ENCODE assay signal across 30 cellular contexts in genomic region chr22:20052309-20053250, GRCh38. TPM values are rescaled to one million over a fixed set of nuclear protein-coding genes. Genes with fewer than 3 reads are reported as not detected.
DNase-seq lines count a peak whose midpoint lies in the region; ATAC-seq, FAIRE-seq and TF ChIP-seq lines count a peak whose summit lies in the region.
"Had no signal": no experiment of that assay in that cellular context is flagged by ENCODE, and none has a peak within 500 bp of the region (broad histone marks: within the 10 kb centered on the region; RNA-seq: fewer than 3 reads in every experiment).

No MANE protein-coding gene starts in this region.

- peaks cover 12% of the 10 kb centered on the region for H3K9me3 Mint-ChIP-seq in activated CD4-positive, alpha-beta T cell treated with anti-CD3 and anti-CD28 coated beads, Interleukin-2, amount 10 ng/mL, durations not matched to agents 7 days and 5 days
- H3K9me3 Mint-ChIP-seq in Caco-2 (ENCODE audit: unreplicated experiment), result no peaks in the 10 kb centered on the region
- H3K9me3 Mint-ChIP-seq: activated B cell treated with CpG ODN at 0.5 μM for 24 hours; activated T-helper 17 cell treated with anti-CD3 and anti-CD28 coated beads, Interleukin-2, amount 50 U/mL, for 72 hours; CD4-positive, alpha-beta T cell; naive thymus-derived CD8-positive, alpha-beta T cell had no signal

- H3K4me3 Mint-ChIP-seq in activated CD4-positive, alpha-beta T cell treated with anti-CD3 and anti-CD28 coated beads, Interleukin-2, amount 10 ng/mL, durations not matched to agents 7 days and 5 days, result no peak overlapping the region
- H3K4me3 Mint-ChIP-seq in Caco-2 (ENCODE audit: unreplicated experiment), result no peak overlapping the region
- H3K4me3 Mint-ChIP-seq: activated B cell treated with CpG ODN at 0.5 μM for 24 hours; activated T-helper 17 cell treated with anti-CD3 and anti-CD28 coated beads, Interleukin-2, amount 50 U/mL, for 72 hours; CD4-positive, alpha-beta T cell; naive thymus-derived CD8-positive, alpha-beta T cell had no signal

- no peak for TF ChIP-seq CTCF in K562 (IDR thresholded peaks at IDR 0.05 in 2 of 3, conservative IDR thresholded peaks at IDR 0.05 in 1 of 3; ENCODE audit: insufficient read depth in 2 of 3, low read depth in 1 of 3, low read length in 3 of 3)
- TF ChIP-seq CTCF in left lung (IDR thresholded peaks at IDR 0.05), result no peak
- TF ChIP-seq CTCF in stomach (IDR thresholded peaks at IDR 0.05), result no peak
- no peak for TF ChIP-seq CTCF in Caco-2 (IDR thresholded peaks at IDR 0.05; ENCODE audit: insufficient read depth in 1 of 2, low read depth in 1 of 2, low read length in 1 of 2, severe bottlenecking in 1 of 2, unreplicated experiment in 1 of 2)

- H4K20me1 ChIP-seq in K562 (replicated peaks; ENCODE audit: control insufficient read depth, insufficient read depth, low read length), result peaks cover 2% of the 10 kb centered on the region; the same call in 1 of the 2 replicates

- no peak for TF ChIP-seq RAD21 in K562 (CRISPR knock-in tag; conservative IDR thresholded peaks at IDR 0.05 in 1 of 2, IDR thresholded peaks at IDR 0.05 in 1 of 2)

- no peaks in the 10 kb centered on the region for H3K79me2 ChIP-seq in K562 (ENCODE audit: control insufficient read depth, insufficient read depth, low read length)

- H3K27me3 ChIP-seq in K562 (ENCODE audit: control insufficient read depth in 2 of 2, insufficient read depth in 2 of 2, low read length in 2 of 2), result no peaks in the 10 kb centered on the region
- no peaks in the 10 kb centered on the region for H3K27me3 ChIP-seq in left lung
- no peaks in the 10 kb centered on the region for H3K27me3 ChIP-seq in stomach
- no peaks in the 10 kb centered on the region for H3K27me3 ChIP-seq in Caco-2 (replicated peaks; ENCODE audit: control insufficient read depth, insufficient read depth, low read length)
- H3K27me3 ChIP-seq: esophagus squamous epithelium, SJCRH30 had no signal

- no peak for FAIRE-seq in K562 (lab: Jason Lieb, UNC)
- FAIRE-seq: colon, frontal cortex, GM12891 had no signal

- H3K9ac ChIP-seq in K562 (ENCODE audit: insufficient read depth in 1 of 2, low read depth in 2 of 2, low read length in 2 of 2), result peak overlapping the region in 1 of 2 experiments; percentile 73; a peak in 2 of 4 replicates

- H3K9me3 ChIP-seq in K562 (replicated peaks; ENCODE audit: control insufficient read depth, insufficient read depth, low read depth, low read length) (peaks cover 10% of the 10 kb centered on the region), left lung (peaks cover 0 to 9% of the 10 kb centered on the region in 2 donors), stomach (no peaks in the 10 kb centered on the region), Caco-2 (peaks cover 6% of the 10 kb centered on the region; the same call in 1 of the 2 replicates)
- H3K9me3 ChIP-seq: esophagus squamous epithelium had no signal

- H3K27me3 Mint-ChIP-seq in activated CD4-positive, alpha-beta T cell treated with anti-CD3 and anti-CD28 coated beads, Interleukin-2, amount 10 ng/mL, durations not matched to agents 7 days and 5 days, result no peaks in the 10 kb centered on the region
- H3K27me3 Mint-ChIP-seq in Caco-2 (ENCODE audit: insufficient read depth, unreplicated experiment), result no peaks in the 10 kb centered on the region
- H3K27me3 Mint-ChIP-seq: activated B cell treated with CpG ODN at 0.5 μM for 24 hours; activated T-helper 17 cell treated with anti-CD3 and anti-CD28 coated beads, Interleukin-2, amount 50 U/mL, for 72 hours; CD4-positive, alpha-beta T cell; naive thymus-derived CD8-positive, alpha-beta T cell had no signal

- H3K27ac ChIP-seq in K562 (ENCODE audit: extremely low read depth, low read depth, low read length) (no peak overlapping the region), left lung (no peak overlapping the region), stomach (no peak overlapping the region)
- H3K27ac ChIP-seq: PC-9, SJCRH30 had no signal

- H3K4me3 ChIP-seq in K562, result no peak overlapping the region
- H3K4me3 ChIP-seq in left lung, result no peak overlapping the region
- H3K4me3 ChIP-seq in stomach, result no peak overlapping the region
- H3K4me3 ChIP-seq in Caco-2 (ENCODE audit: low read depth, low read length), result no peak overlapping the region
- H3K4me3 ChIP-seq: esophagus squamous epithelium, PC-9, SJCRH30, smooth muscle cell had no signal

- CTCF ChIA-PET in activated CD4-positive, alpha-beta T cell treated with anti-CD3 and anti-CD28 coated beads, Interleukin-2, amount 10 ng/mL, durations not matched to agents 7 days and 5 days (lab: Charles Lee), result interaction anchor here (1.3 kb wide), 1 partner anchor 39 kb away, joined by 3 read pairs; no protein-coding TSS in a partner anchor
- CTCF ChIA-PET in K562 (lab: Yijun Ruan, JAX; ENCODE audit: low intra/inter-chr PET ratio) (no interaction called here), Caco-2 (lab: Charles Lee) (interaction anchor here (0.6 kb wide), 1 partner anchor 90 kb away, joined by 3 read pairs; no protein-coding TSS in a partner anchor)

- DNase-seq in activated CD4-positive, alpha-beta T cell treated with anti-CD3 and anti-CD28 coated beads, Interleukin-2, amount 10 ng/mL, durations not matched to agents 7 days and 5 days, result no peak
- no peak for DNase-seq in activated CD4-positive, alpha-beta T cell treated with anti-CD3 and anti-CD28 coated beads for 48 hours
- DNase-seq in K562 (ENCODE audit: extremely low read depth in 1 of 4, low spot score in 3 of 4) (no peak), left lung (peak in 1 of 2 donors; percentile 57), stomach (peak; percentile 58), RKO (ENCODE audit: low spot score) (no peak), Caco-2 (no peak)
- DNase-seq: 8988T; activated B cell treated with CpG ODN at 0.5 μM for 24 hours; activated CD4-positive, alpha-beta T cell treated with anti-CD3 and anti-CD28 coated beads, Interleukin-2, amount 50 U/mL, for 48 hours; activated CD8-positive, alpha-beta memory T cell treated with anti-CD3 and anti-CD28 coated beads, Interleukin-2, amount 50 U/mL, for 48 hours; activated naive CD4-positive, alpha-beta T cell treated with anti-CD3 and anti-CD28 coated beads, Interleukin-2, amount 50 U/mL, for 16 hours; CD4-positive, alpha-beta T cell; esophagus squamous epithelium; GOT3; naive thymus-derived CD8-positive, alpha-beta T cell; NCI-H1105; NCI-H1930; NCI-H526; NK-92 treated with Interleukin-12 subunit alpha and Interleukin-12 subunit beta, amount 100 ng/mL, for 24 hours; occipital lobe; PC-9; SJCRH30; stimulated activated CD4-positive, alpha-beta T cell treated with anti-CD3 and anti-CD28 coated beads, Interleukin-1b, Interleukin-23, amount 100 ng/mL, for 48 hours had no signal

- H3K4me1 ChIP-seq in K562 (replicated peaks in 1 of 2; ENCODE audit: control insufficient read depth in 2 of 2, insufficient read depth in 2 of 2, low read length in 2 of 2) (peaks cover 2 to 47% of the 10 kb centered on the region in 2 experiments), left lung (no peaks in the 10 kb centered on the region), stomach (no peaks in the 10 kb centered on the region), Caco-2 (no peaks in the 10 kb centered on the region)
- H3K4me1 ChIP-seq: SJCRH30 had no signal

- peaks cover 8% of the 10 kb centered on the region for H3K9me1 ChIP-seq in K562 (ENCODE audit: control insufficient read depth, insufficient read depth, low read length)

- peak overlapping the region; percentile 31 for H3K27ac Mint-ChIP-seq in activated CD4-positive, alpha-beta T cell treated with anti-CD3 and anti-CD28 coated beads, Interleukin-2, amount 10 ng/mL, durations not matched to agents 7 days and 5 days
- H3K27ac Mint-ChIP-seq in Caco-2 (ENCODE audit: unreplicated experiment), result no peak overlapping the region
- H3K27ac Mint-ChIP-seq: activated B cell treated with CpG ODN at 0.5 μM for 24 hours; activated T-helper 17 cell treated with anti-CD3 and anti-CD28 coated beads, Interleukin-2, amount 50 U/mL, for 72 hours; CD4-positive, alpha-beta T cell had no signal

- in situ Hi-C loops in K562 (cut with MboI), result no loop called here

- no peak overlapping the region for H3K4me2 ChIP-seq in K562 (ENCODE audit: insufficient read depth, low read length)
- H3K4me2 ChIP-seq: PC-9, smooth muscle cell had no signal

- intact Hi-C loops in K562 (cut with micrococcal nuclease) (no loop called here), left lung (cut with DNase I) (no loop called here), stomach (cut with DNase I; ENCODE audit: low total_unique reads) (no loop called here), Caco-2 (cut with micrococcal nuclease; ENCODE audit: unreplicated experiment) (no loop called here)

- no peaks in the 10 kb centered on the region for H3K4me1 Mint-ChIP-seq in activated CD4-positive, alpha-beta T cell treated with anti-CD3 and anti-CD28 coated beads, Interleukin-2, amount 10 ng/mL, durations not matched to agents 7 days and 5 days
- H3K4me1 Mint-ChIP-seq in Caco-2 (ENCODE audit: low read depth, unreplicated experiment), result no peaks in the 10 kb centered on the region
- H3K4me1 Mint-ChIP-seq: activated B cell treated with CpG ODN at 0.5 μM for 24 hours had no signal

- peaks cover 22% of the 10 kb centered on the region for H3K36me3 Mint-ChIP-seq in activated CD4-positive, alpha-beta T cell treated with anti-CD3 and anti-CD28 coated beads, Interleukin-2, amount 10 ng/mL, durations not matched to agents 7 days and 5 days (ENCODE audit: low read depth)
- H3K36me3 Mint-ChIP-seq in Caco-2 (ENCODE audit: insufficient read depth, unreplicated experiment), result peaks cover 28% of the 10 kb centered on the region

- WGBS in K562 (ENCODE audit: insufficient coverage, low coverage, missing lambda C conversion rate), result 90% methylated on average over 25 of the region's 25 CpGs
- 66 to 77% (median 73%) methylated on average over 21 to 25 of the region's 25 CpGs for WGBS in stomach, 5 donors

- H2AFZ ChIP-seq in K562 (ENCODE audit: low read depth, low read length), result no peak overlapping the region
- H2AFZ ChIP-seq: PC-9 had no signal

- TF ChIP-seq EP300 in K562 (IDR thresholded peaks at IDR 0.05; ENCODE audit: low read length), result no peak
- no peak for TF ChIP-seq EP300 in stomach (IDR thresholded peaks at IDR 0.05)

- POLR2A ChIA-PET in activated CD4-positive, alpha-beta T cell treated with anti-CD3 and anti-CD28 coated beads, Interleukin-2, amount 10 ng/mL, durations not matched to agents 7 days and 5 days (lab: Charles Lee), result no interaction called here
- POLR2A ChIA-PET in K562 (lab: Yijun Ruan, JAX), result interaction anchor here (0.6 to 3.3 kb wide), 10 partner anchors 9 to 1719 kb away, joined by 3 to 10 read pairs (median 5); no protein-coding TSS in a partner anchor
- POLR2A ChIA-PET in Caco-2 (lab: Charles Lee), result no interaction called here

- peak; percentile 3; the same call in 1 of the 2 replicates for TF ChIP-seq POLR2A in K562 (conservative IDR thresholded peaks at IDR 0.05)
- TF ChIP-seq POLR2A in stomach (IDR thresholded peaks at IDR 0.05), result no peak

- ATAC-seq in K562, result no peak
- ATAC-seq in left lung, result peak; percentile 54
- no peak for ATAC-seq in GM19467 (IDR thresholded peaks at IDR 0.05; ENCODE audit: unreplicated experiment)
- ATAC-seq: activated T-helper 17 cell treated with anti-CD3 and anti-CD28 coated beads, Interleukin-2, amount 50 U/mL, for 72 hours; naive thymus-derived CD8-positive, alpha-beta T cell had no signal

- H3K36me3 ChIP-seq in K562 (ENCODE audit: control insufficient read depth, insufficient read depth, low read length) (peaks cover 88% of the 10 kb centered on the region), left lung (peaks cover 3 to 97% of the 10 kb centered on the region in 2 donors), stomach (peaks cover 54 to 95% (median 91%) of the 10 kb centered on the region in 4 donors), Caco-2 (ENCODE audit: control insufficient read depth, insufficient read depth, low read length) (no peaks in the 10 kb centered on the region)
- H3K36me3 ChIP-seq: SJCRH30 had no signal

- BruUV-seq in K562 (replicated peaks; lab: Mats Ljungman, UMichigan) (no TSS peak), Caco-2 (replicated peaks; lab: Mats Ljungman, UMichigan) (no TSS peak)

RNA-seq across cellular contexts. Expression of gene DGCR8, which starts 27.5 kb away (rescaled TPM):
- total RNA-seq in activated CD4-positive, alpha-beta T cell treated with anti-CD3 and anti-CD28 coated beads, Interleukin-2, amount 10 ng/mL, durations not matched to agents 7 days and 5 days, result 10 to 100 TPM; 51.2 to 54.5 TPM
- 638 and 1,105 TPM in 2 replicates for total RNA-seq in K562 (2011; cell fraction: chromatin; rRNA removed; ENCODE audit: low replicate concordance)
- total RNA-seq in K562 (2011; cell fraction: nucleolus; rRNA removed), result 550 and 577 TPM in 2 replicates
- 502 and 511 TPM in 2 replicates for total RNA-seq in K562 (2011; cell fraction: nucleoplasm; rRNA removed)
- total RNA-seq in K562 (2014; rRNA removed), result 107 and 108 TPM in 2 replicates
- 43.7 and 49.4 TPM in 2 replicates for total RNA-seq in K562 (2014; rRNA removed; fragmentation: Illumina TruSeq; extraction: Trizol)
- 80.1 and 81.2 TPM in 2 replicates for total RNA-seq in K562 (2015; rRNA removed; fragmentation: Illumina TruSeq; extraction: Trizol)
- total RNA-seq in K562 (2021), result 116 and 119 TPM in 2 replicates
- 81.8 and 155 TPM in 2 replicates for polyA plus RNA-seq in K562 (2011; rRNA removed)
- polyA plus RNA-seq in K562 (2011; cell fraction: cytosol; rRNA removed), result 51.2 and 92.7 TPM in 2 replicates
- polyA plus RNA-seq in K562 (2011; cell fraction: nucleus; rRNA removed), result 1,167 and 1,418 TPM in 2 replicates
- polyA plus RNA-seq in K562 (2012), result 76.7 and 85.3 TPM in 2 replicates
- polyA plus RNA-seq in K562 (2014; fragmentation: Illumina TruSeq; extraction: Trizol), result 70.4 and 75.0 TPM in 2 replicates
- polyA plus RNA-seq in K562 (2014; fragmentation: Nextera tagmentation; extraction: Ambion mirVana), result 1 to 10 TPM; 5.9 to 7.7 TPM
- polyA plus RNA-seq in K562 (2014; rRNA removed), result 135 and 144 TPM in 2 replicates
- polyA minus RNA-seq in K562 (2011; rRNA and poly(A)+ RNA removed), result 62.1 and 82.0 TPM in 2 replicates
- polyA minus RNA-seq in K562 (2011; cell fraction: cytosol; rRNA and poly(A)+ RNA removed), result 35.2 and 46.4 TPM in 2 replicates
- 210 and 349 TPM in 2 replicates for polyA minus RNA-seq in K562 (2011; cell fraction: nucleus; rRNA and poly(A)+ RNA removed)
- total RNA-seq in left lung, result 10 to 100 TPM; 28.9 to 34.9 TPM
- 10 to 100 TPM; 25.1 to 55.4 (median 48.5) TPM for total RNA-seq in stomach
- 10 to 100 TPM in 1 of 3 donors, 1 to 10 TPM in 2; 7.8 to 13.8 (median 9.3) TPM for polyA plus RNA-seq in stomach
- 53.1 and 60.0 TPM in 2 replicates for total RNA-seq in Caco-2 (2022)

RNA-seq across cellular contexts. Expression of gene TANGO2, which starts 31.7 kb away (rescaled TPM):
- total RNA-seq in activated CD4-positive, alpha-beta T cell treated with anti-CD3 and anti-CD28 coated beads, Interleukin-2, amount 10 ng/mL, durations not matched to agents 7 days and 5 days, result 10 to 100 TPM; 36.7 to 39.7 TPM
- 160 and 395 TPM in 2 replicates for total RNA-seq in K562 (2011; cell fraction: chromatin; rRNA removed; ENCODE audit: low replicate concordance)
- 227 and 229 TPM in 2 replicates for total RNA-seq in K562 (2011; cell fraction: nucleolus; rRNA removed)
- 196 and 211 TPM in 2 replicates for total RNA-seq in K562 (2011; cell fraction: nucleoplasm; rRNA removed)
- 70.1 and 95.8 TPM in 2 replicates for total RNA-seq in K562 (2014; rRNA removed)
- 36.1 and 45.9 TPM in 2 replicates for total RNA-seq in K562 (2014; rRNA removed; fragmentation: Illumina TruSeq; extraction: Trizol)
- 55.8 and 57.2 TPM in 2 replicates for total RNA-seq in K562 (2015; rRNA removed; fragmentation: Illumina TruSeq; extraction: Trizol)
- 94.1 and 97.3 TPM in 2 replicates for total RNA-seq in K562 (2021)
- polyA plus RNA-seq in K562 (2011; rRNA removed), result 94.9 and 115 TPM in 2 replicates
- polyA plus RNA-seq in K562 (2011; cell fraction: cytosol; rRNA removed), result 157 and 209 TPM in 2 replicates
- 157 and 195 TPM in 2 replicates for polyA plus RNA-seq in K562 (2011; cell fraction: nucleus; rRNA removed)
- polyA plus RNA-seq in K562 (2012), result 68.2 and 73.0 TPM in 2 replicates
- 88.3 and 89.4 TPM in 2 replicates for polyA plus RNA-seq in K562 (2014; fragmentation: Illumina TruSeq; extraction: Trizol)
- polyA plus RNA-seq in K562 (2014; fragmentation: Nextera tagmentation; extraction: Ambion mirVana), result 10 to 100 TPM; 15.5 to 17.5 TPM
- 89.6 and 92.5 TPM in 2 replicates for polyA plus RNA-seq in K562 (2014; rRNA removed)
- polyA minus RNA-seq in K562 (2011; rRNA and poly(A)+ RNA removed), result 130 and 186 TPM in 2 replicates
- 73.2 and 76.1 TPM in 2 replicates for polyA minus RNA-seq in K562 (2011; cell fraction: cytosol; rRNA and poly(A)+ RNA removed)
- polyA minus RNA-seq in K562 (2011; cell fraction: nucleus; rRNA and poly(A)+ RNA removed), result 63.1 and 85.0 TPM in 2 replicates
- 10 to 100 TPM; 45.9 to 47.2 TPM for total RNA-seq in left lung
- total RNA-seq in stomach, result 10 to 100 TPM; 18.1 to 38.8 (median 27.2) TPM
- 10 to 100 TPM; 13.8 to 37.7 (median 26.0) TPM for polyA plus RNA-seq in stomach
- 23.9 and 26.6 TPM in 2 replicates for total RNA-seq in Caco-2 (2022)

RNA-seq across cellular contexts. Expression of gene ARVCF, which starts 36.0 kb away (rescaled TPM):
- 1 to 10 TPM in 1 of 2 experiments, under 1 TPM in 1; 0.89 to 1.2 TPM for total RNA-seq in activated CD4-positive, alpha-beta T cell treated with anti-CD3 and anti-CD28 coated beads, Interleukin-2, amount 10 ng/mL, durations not matched to agents 7 days and 5 days
- 114 and 328 TPM in 2 replicates for total RNA-seq in K562 (2011; cell fraction: chromatin; rRNA removed; ENCODE audit: low replicate concordance)
- 214 and 270 TPM in 2 replicates for total RNA-seq in K562 (2011; cell fraction: nucleolus; rRNA removed)
- 106 and 131 TPM in 2 replicates for total RNA-seq in K562 (2011; cell fraction: nucleoplasm; rRNA removed)
- total RNA-seq in K562 (2014; rRNA removed) (49.3 and 54.2 TPM in 2 replicates), K562 (2014; rRNA removed; fragmentation: Illumina TruSeq; extraction: Trizol) (2.2 and 4.5 TPM in 2 replicates), K562 (2015; rRNA removed; fragmentation: Illumina TruSeq; extraction: Trizol) (13.3 and 15.6 TPM in 2 replicates), K562 (2021) (46.5 and 50.6 TPM in 2 replicates), left lung (10 to 100 TPM; 18.2 to 22.4 TPM), stomach (10 to 100 TPM; 11.2 to 51.3 (median 27.8) TPM), Caco-2 (2022) (9.8 and 12.0 TPM in 2 replicates)
- polyA plus RNA-seq in K562 (2011; rRNA removed) (35.2 and 71.6 TPM in 2 replicates), K562 (2014; fragmentation: Illumina TruSeq; extraction: Trizol) (8.0 and 15.9 TPM in 2 replicates), K562 (2014; fragmentation: Nextera tagmentation; extraction: Ambion mirVana) (under 1 TPM; 0.03 to 0.17 TPM), K562 (2014; rRNA removed) (42.5 and 97.4 TPM in 2 replicates), stomach (10 to 100 TPM in 2 of 3 donors, 1 to 10 TPM in 1; 3.5 to 15.4 (median 10.2) TPM)
- 134 and 673 TPM in 2 replicates for polyA plus RNA-seq in K562 (2011; cell fraction: cytosol; rRNA removed)
- 407 and 424 TPM in 2 replicates for polyA plus RNA-seq in K562 (2011; cell fraction: nucleus; rRNA removed)
- 30.0 and 31.2 TPM in 2 replicates for polyA plus RNA-seq in K562 (2012)
- polyA minus RNA-seq in K562 (2011; rRNA and poly(A)+ RNA removed), result 15.1 and 15.6 TPM in 2 replicates
- 24.6 and 52.4 TPM in 2 replicates for polyA minus RNA-seq in K562 (2011; cell fraction: cytosol; rRNA and poly(A)+ RNA removed)
- 96.8 and 145 TPM in 2 replicates for polyA minus RNA-seq in K562 (2011; cell fraction: nucleus; rRNA and poly(A)+ RNA removed)
